Comparison of ENCODE assay signal across 12 cellular contexts in the genomic region with DNA sequence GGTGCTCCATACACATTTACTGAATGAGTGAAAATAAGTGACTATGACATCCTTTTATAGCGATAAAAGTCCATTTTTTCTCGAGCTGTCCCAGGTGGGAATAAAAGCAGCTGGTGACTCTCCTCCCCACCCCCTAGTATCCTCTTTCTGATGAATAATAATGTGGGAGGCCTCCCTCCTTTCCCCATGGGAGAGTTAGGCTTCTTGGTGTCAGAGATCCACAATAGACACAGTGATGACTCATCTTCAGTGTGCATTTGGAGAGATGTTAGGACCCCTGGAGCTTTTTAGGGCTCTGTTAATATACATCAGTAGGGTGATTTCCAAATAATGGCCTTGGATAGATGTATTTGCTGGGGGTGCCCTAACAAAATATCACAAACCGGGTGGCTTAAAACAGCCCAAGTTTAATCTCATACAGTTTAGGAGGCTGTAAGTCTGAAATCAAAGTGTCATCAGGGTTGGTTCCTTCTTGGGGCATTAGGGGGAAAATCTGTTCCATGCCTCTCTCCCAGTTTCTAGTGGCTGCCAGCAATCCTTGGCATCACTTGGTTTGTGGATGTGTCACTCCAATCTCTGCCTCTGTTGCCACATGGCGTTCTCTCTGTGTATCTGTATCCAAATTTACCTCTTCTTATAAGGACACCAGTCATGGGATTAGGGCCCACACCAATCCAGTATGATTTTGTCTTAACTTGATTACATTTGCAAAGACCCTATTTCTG. TPM values are rescaled to one million over a fixed set of nuclear protein-coding genes. Genes with fewer than 3 reads are reported as not detected.
DNase-seq lines count a peak whose midpoint lies in the region; ATAC-seq and TF ChIP-seq lines count a peak whose summit lies in the region.
"Had no signal": no experiment of that assay in that cellular context is flagged by ENCODE, and none has a peak within 500 bp of the region (broad histone marks: within the 10 kb centered on the region; RNA-seq: fewer than 3 reads in every experiment).

No MANE protein-coding gene starts in this region.

- peak overlapping the region; percentile 80 for H3K27ac ChIP-seq in epithelial cell of prostate
- peak overlapping the region; percentile 72 for H3K27ac ChIP-seq in parathyroid adenoma
- no peak overlapping the region for H3K27ac ChIP-seq in esophagus squamous epithelium

- H3K9me3 ChIP-seq in parathyroid adenoma (ENCODE audit: control insufficient read depth, low read length) (no peaks in the 10 kb centered on the region), esophagus squamous epithelium (no peaks in the 10 kb centered on the region)

- H3K4me2 ChIP-seq in parathyroid adenoma (ENCODE audit: low read length), result peak overlapping the region; percentile 2

- DNase-seq in NCI-H1694 treated with DMSO at 0.1 percent for 48 hours (lab: John Stamatoyannopoulos, UW), result peak; percentile 29
- no peak for DNase-seq in NCI-H1694 (lab: John Stamatoyannopoulos, UW)
- peak; percentile 44 for DNase-seq in NCI-H446 treated with DMSO at 0.1 percent for 48 hours (lab: John Stamatoyannopoulos, UW)
- DNase-seq in epithelial cell of prostate (ENCODE audit: low read depth, low spot score), result no peak
- no peak for DNase-seq in esophagus squamous epithelium (lab: John Stamatoyannopoulos, UW)
- DNase-seq in NCI-H1105 (lab: John Stamatoyannopoulos, UW), result no peak
- DNase-seq: activated CD4-positive, alpha-beta T cell treated with anti-CD3 and anti-CD28 coated beads for 1 hour; naive B cell; NCI-H2029 had no signal

- no peaks in the 10 kb centered on the region for H3K79me2 ChIP-seq in parathyroid adenoma

- TF ChIP-seq CTCF in parathyroid adenoma (IDR thresholded peaks at IDR 0.05) (no peak), esophagus squamous epithelium (IDR thresholded peaks at IDR 0.05) (no peak)

- no peak for ATAC-seq in GM19328 (IDR thresholded peaks at IDR 0.05; ENCODE audit: unreplicated experiment)
- ATAC-seq: stimulated activated memory B cell treated with anti-CD40 and anti-IgM and Interleukin-4, amounts not matched to agents 10 μg/mL and 1 μg/mL and 100 μg/mL, for 72 hours had no signal

- H3K9ac ChIP-seq in parathyroid adenoma, result no peak overlapping the region

- WGBS in esophagus squamous epithelium, 2 donors, result 48 to 60% methylated on average over 4 of the region's 4 CpGs

- H3K36me3 ChIP-seq in parathyroid adenoma (ENCODE audit: control insufficient read depth, insufficient read depth, low read length) (no peaks in the 10 kb centered on the region), esophagus squamous epithelium (no peaks in the 10 kb centered on the region)

- H2AFZ ChIP-seq in parathyroid adenoma, result no peak overlapping the region

- H3K27me3 ChIP-seq in parathyroid adenoma (ENCODE audit: control insufficient read depth, insufficient read depth, low read length), result no peaks in the 10 kb centered on the region
- no peaks in the 10 kb centered on the region for H3K27me3 ChIP-seq in esophagus squamous epithelium

- no peak overlapping the region for H3K4me3 ChIP-seq in parathyroid adenoma (ENCODE audit: low read depth, low read length)
- H3K4me3 ChIP-seq in esophagus squamous epithelium, result no peak overlapping the region

- intact Hi-C loops in esophagus squamous epithelium (cut with DNase I), result no loop called here

- H3K4me1 ChIP-seq in parathyroid adenoma, result peaks cover 17% of the 10 kb centered on the region
- peaks cover 13 to 47% (median 24%) of the 10 kb centered on the region in 3 donors for H3K4me1 ChIP-seq in esophagus squamous epithelium

- TF ChIP-seq POLR2A in esophagus squamous epithelium (IDR thresholded peaks at IDR 0.05), result no peak

RNA-seq across cellular contexts. Expression of a gene that starts 4.4 kb away (rescaled TPM):
- total RNA-seq in esophagus squamous epithelium, result 10 to 100 TPM; 27.4 to 92.1 (median 50.6) TPM

RNA-seq across cellular contexts. Expression of a gene that starts 37.2 kb away (rescaled TPM):
- total RNA-seq in esophagus squamous epithelium, result 1 to 10 TPM; 2.1 to 6.1 (median 4.0) TPM

Comparison
In these comparisons a context has a peak if more than half of its experiments do, and no peak if none do; other contexts are left out.
1. DNase-seq: peak in NCI-H1694 treated with DMSO at 0.1 percent for 48 hours (single experiment) and NCI-H446 treated with DMSO at 0.1 percent for 48 hours (single experiment); none in NCI-H1694 (single experiment), epithelial cell of prostate (single experiment), esophagus squamous epithelium (single experiment) and NCI-H1105 (single experiment).
2. H3K27ac ChIP-seq: peak in epithelial cell of prostate (single experiment) and parathyroid adenoma (single experiment); none in esophagus squamous epithelium (0 of 4).